ENCODE assay signal across 8 cellular contexts in the genomic region with DNA sequence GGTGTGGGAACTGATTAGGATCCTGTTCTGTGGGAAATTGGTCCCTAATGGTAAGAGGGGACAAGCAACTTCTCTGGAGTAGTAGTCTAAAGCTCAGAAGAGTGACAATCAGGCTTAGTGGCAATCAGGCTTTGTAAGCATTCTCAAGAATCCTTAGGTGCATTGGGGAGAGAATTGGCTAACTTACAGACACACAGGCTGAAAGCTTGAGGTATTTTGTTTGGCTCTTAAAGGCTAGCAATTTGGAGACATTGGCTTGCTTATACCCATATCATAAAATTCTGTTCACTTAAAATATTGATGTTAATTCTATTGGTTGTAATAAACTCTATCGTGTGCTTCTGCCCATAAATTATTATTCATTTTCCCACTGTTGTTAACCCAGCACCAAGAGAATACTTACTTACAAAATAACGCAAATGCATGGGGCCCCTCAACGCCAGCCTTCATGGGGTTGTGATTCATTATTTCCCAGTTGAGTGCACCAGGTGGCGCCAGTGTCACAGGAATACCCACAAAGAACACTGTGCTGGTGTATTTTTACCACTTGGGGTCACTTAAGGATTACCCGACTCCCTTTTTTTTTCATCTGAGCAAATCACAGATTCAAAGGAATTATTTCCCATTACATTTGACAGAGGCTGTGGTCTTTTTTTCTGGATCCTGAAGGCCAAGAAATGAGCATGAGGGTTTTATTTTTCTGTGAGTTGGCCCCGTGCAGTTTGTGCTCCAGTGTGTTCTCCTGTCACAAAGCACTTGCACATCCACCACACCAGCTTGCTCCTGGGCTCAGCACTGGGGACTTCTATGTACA. TPM values are rescaled to one million over a fixed set of nuclear protein-coding genes. Genes with fewer than 3 reads are reported as not detected.
DNase-seq lines count a peak whose midpoint lies in the region; ATAC-seq and TF ChIP-seq lines count a peak whose summit lies in the region.

No MANE protein-coding gene starts in this region.

- no peak for TF ChIP-seq POLR2A in erythroblast (IDR thresholded peaks at IDR 0.05; ENCODE audit: low read length)

- peak; percentile 20 to 60 (median 49) for DNase-seq in CD4-positive, CD25-positive, alpha-beta regulatory T cell
- peak; percentile 43 for DNase-seq in NCI-H345 treated with DMSO at 0.1 percent for 48 hours (lab: John Stamatoyannopoulos, UW; ENCODE audit: unreplicated experiment)
- peak; percentile 10 to 34 for DNase-seq in activated CD8-positive, alpha-beta memory T cell treated with anti-CD3 and anti-CD28 coated beads for 1 hour (ENCODE audit: extremely low read depth in 1 of 2, low read depth in 1 of 2)
- peak; percentile 68 to 82 for DNase-seq in erythroblast (lab: John Stamatoyannopoulos, UW)
- peak; percentile 30 to 74 (median 47) for DNase-seq in naive thymus-derived CD8-positive, alpha-beta T cell
- DNase-seq in stimulated activated naive CD8-positive, alpha-beta T cell treated with anti-CD3 and anti-CD28 coated beads, Interleukin-15, Interleukin-2, amounts not matched to agents 100 U/mL and 50 U/mL, for 24 hours: peak; percentile 61

- no peaks in the 10 kb centered on the region for H3K4me1 ChIP-seq in CD4-positive, CD25-positive, alpha-beta regulatory T cell (ENCODE audit: control insufficient read depth, insufficient read depth, low read length, poor library complexity, severe bottlenecking)

- H3K36me3 Mint-ChIP-seq in CD4-positive, CD25-positive, alpha-beta regulatory T cell: peaks cover 29% of the 10 kb centered on the region
- H3K36me3 Mint-ChIP-seq in naive thymus-derived CD8-positive, alpha-beta T cell: peaks cover 15 to 42% (median 15%) of the 10 kb centered on the region in 3 donors

- H3K9me3 Mint-ChIP-seq in CD4-positive, CD25-positive, alpha-beta regulatory T cell: peaks cover 0 to 6% (median 3%) of the 10 kb centered on the region in 7 donors
- peaks cover 0 to 12% (median 2%) of the 10 kb centered on the region in 9 donors for H3K9me3 Mint-ChIP-seq in naive thymus-derived CD8-positive, alpha-beta T cell

- no peaks in the 10 kb centered on the region for H3K9me3 ChIP-seq in CD4-positive, CD25-positive, alpha-beta regulatory T cell (ENCODE audit: control insufficient read depth in 2 of 2, low read length in 2 of 2)

- no peak overlapping the region for H3K27ac ChIP-seq in CD4-positive, CD25-positive, alpha-beta regulatory T cell (ENCODE audit: insufficient read depth, low read length, poor library complexity, severe bottlenecking)

- peak overlapping the region in 1 of 4 donors; percentile 17 for H3K4me3 Mint-ChIP-seq in CD4-positive, CD25-positive, alpha-beta regulatory T cell
- H3K4me3 Mint-ChIP-seq in naive thymus-derived CD8-positive, alpha-beta T cell: no peak overlapping the region

- H3K27ac Mint-ChIP-seq in CD4-positive, CD25-positive, alpha-beta regulatory T cell: peak overlapping the region in 2 of 3 donors; percentile 43 to 60
- peak overlapping the region in 8 of 10 donors; percentile 28 to 78 (median 50) for H3K27ac Mint-ChIP-seq in naive thymus-derived CD8-positive, alpha-beta T cell

- H3K27me3 Mint-ChIP-seq in CD4-positive, CD25-positive, alpha-beta regulatory T cell: no peaks in the 10 kb centered on the region
- no peaks in the 10 kb centered on the region for H3K27me3 Mint-ChIP-seq in naive thymus-derived CD8-positive, alpha-beta T cell

- no peaks in the 10 kb centered on the region for H3K27me3 ChIP-seq in CD4-positive, CD25-positive, alpha-beta regulatory T cell (ENCODE audit: control insufficient read depth, insufficient read depth, low read length)

- H3K4me3 ChIP-seq in CD4-positive, CD25-positive, alpha-beta regulatory T cell (ENCODE audit: low read depth, low read length): no peak overlapping the region

- peak; percentile 65 to 73 for ATAC-seq in CD4-positive, CD25-positive, alpha-beta regulatory T cell (ENCODE audit: low read depth in 2 of 2)
- ATAC-seq in GM18909 (IDR thresholded peaks at IDR 0.05; ENCODE audit: poor library complexity, unreplicated experiment) (peak; percentile 96), HG03103 (IDR thresholded peaks at IDR 0.05; ENCODE audit: low read depth, unreplicated experiment) (peak; percentile 95)
- ATAC-seq in naive thymus-derived CD8-positive, alpha-beta T cell: peak; percentile 80 to 84
- ATAC-seq in stimulated activated naive CD8-positive, alpha-beta T cell treated with anti-CD3 and anti-CD28 coated beads, Interleukin-15, Interleukin-2, amounts not matched to agents 100 U/mL and 50 U/mL, for 24 hours: peak; percentile 83

- peaks cover 42% of the 10 kb centered on the region for H3K36me3 ChIP-seq in CD4-positive, CD25-positive, alpha-beta regulatory T cell (ENCODE audit: control insufficient read depth, insufficient read depth, low read length)

- H3K4me1 Mint-ChIP-seq in CD4-positive, CD25-positive, alpha-beta regulatory T cell: peaks cover 0 to 6% (median 3%) of the 10 kb centered on the region in 4 donors
- peaks cover 0 to 7% (median 4%) of the 10 kb centered on the region in 4 donors for H3K4me1 Mint-ChIP-seq in naive thymus-derived CD8-positive, alpha-beta T cell

- POLR2A ChIA-PET in naive thymus-derived CD8-positive, alpha-beta T cell (lab: Charles Lee): no interaction called here

RNA-seq across cellular contexts. Expression of a gene that starts 45.5 kb away (rescaled TPM):
- total RNA-seq in CD4-positive, CD25-positive, alpha-beta regulatory T cell: 37.9 TPM
- 10 to 100 TPM; 34.2 to 48.6 (median 44.7) TPM for polyA plus RNA-seq in CD4-positive, CD25-positive, alpha-beta regulatory T cell
- total RNA-seq in naive thymus-derived CD8-positive, alpha-beta T cell: 10 to 100 TPM; 57.7 to 64.1 TPM
- 10 to 100 TPM; 39.9 to 58.0 (median 41.3) TPM for polyA plus RNA-seq in naive thymus-derived CD8-positive, alpha-beta T cell

Comparison
In these comparisons a context has a peak if more than half of its experiments do, and no peak if none do; other contexts are left out.
1. DNase-seq: peak in every context shown above with its lines; median percentile 75 in erythroblast; 61 in stimulated activated naive CD8-positive, alpha-beta T cell treated with anti-CD3 and anti-CD28 coated beads, Interleukin-15, Interleukin-2, amounts not matched to agents 100 U/mL and 50 U/mL, for 24 hours; 49 in CD4-positive, CD25-positive, alpha-beta regulatory T cell; 47 in naive thymus-derived CD8-positive, alpha-beta T cell; 43 in NCI-H345 treated with DMSO at 0.1 percent for 48 hours; 22 in activated CD8-positive, alpha-beta memory T cell treated with anti-CD3 and anti-CD28 coated beads for 1 hour.